21 cellular contexts compared by ENCODE assay signal in genomic region chr20:57431539-57431835, GRCh38.
"Had no signal": no experiment of that assay in that cellular context is flagged by ENCODE, and none has a peak within 500 bp of the region (broad histone marks: within the 10 kb centered on the region; RNA-seq: fewer than 3 reads in every experiment).

No MANE protein-coding gene starts in this region.

- H3K4me3 Mint-ChIP-seq: activated naive CD8-positive, alpha-beta T cell treated with anti-CD3 and anti-CD28 coated beads, Interleukin-2, amount 50 U/mL, for 24 hours; nephron had no signal

- H3K9me3 ChIP-seq: ascending aorta, breast epithelium, prostate gland, tibial nerve, uterus had no signal

- H3K27ac ChIP-seq: ascending aorta, breast epithelium, epithelial cell of prostate, prostate gland, tibial nerve, uterus had no signal

- H3K36me3 ChIP-seq: ascending aorta, breast epithelium, prostate gland, tibial nerve, uterus had no signal

- H3K27ac Mint-ChIP-seq: activated T-cell treated with anti-CD3 and anti-CD28 coated beads, Interleukin-2, amount 50 U/mL, for 72 hours; nephron had no signal

- H3K4me1 ChIP-seq: breast epithelium, prostate gland, uterus had no signal

- H3K27me3 Mint-ChIP-seq: activated naive CD8-positive, alpha-beta T cell treated with anti-CD3 and anti-CD28 coated beads, Interleukin-2, amount 50 U/mL, for 24 hours had no signal

- H3K27me3 ChIP-seq: ascending aorta, breast epithelium, tibial nerve, uterus had no signal

- DNase-seq: activated CD4-positive, alpha-beta T cell treated with anti-CD3 and anti-CD28 coated beads, Interleukin-2, amount 50 U/mL, for 4 hours; activated CD4-positive, CD25-positive, alpha-beta regulatory T cell; activated CD8-positive, alpha-beta memory T cell treated with anti-CD3 and anti-CD28 coated beads, Interleukin-2, amount 50 U/mL, for 48 hours; activated gamma-delta T cell treated with Interleukin-2 at 50 U/mL for 16 hours; activated naive CD8-positive, alpha-beta T cell treated with anti-CD3 and anti-CD28 coated beads, Interleukin-2, amount 50 U/mL, for 24 hours; activated T-cell treated with anti-CD3 and anti-CD28 coated beads, Interleukin-2, amount 50 U/mL, for 72 hours; small intestine; stimulated activated CD4-positive, alpha-beta T cell treated with anti-CD3 and anti-CD28 coated beads, Interleukin-4, amount 100 ng/mL, for 4 hours; stimulated activated CD8-positive, alpha-beta memory T cell treated with anti-CD3 and anti-CD28 coated beads, Interleukin-4, amount 100 ng/mL, for 48 hours; stimulated activated naive CD4-positive, alpha-beta T cell treated with Interleukin-2 at 50 U/mL for 16 hours; substantia nigra; uterus had no signal

- ATAC-seq: activated naive CD8-positive, alpha-beta T cell treated with anti-CD3 and anti-CD28 coated beads, Interleukin-2, amount 50 U/mL, for 24 hours; activated T-cell treated with anti-CD3 and anti-CD28 coated beads, Interleukin-2, amount 50 U/mL, for 72 hours; right cardiac atrium had no signal

- H3K9me3 Mint-ChIP-seq: activated naive CD8-positive, alpha-beta T cell treated with anti-CD3 and anti-CD28 coated beads, Interleukin-2, amount 50 U/mL, for 24 hours; activated T-cell treated with anti-CD3 and anti-CD28 coated beads, Interleukin-2, amount 50 U/mL, for 72 hours had no signal

- FAIRE-seq: frontal cortex, islet of Langerhans, small intestine had no signal

- H3K4me3 ChIP-seq: ascending aorta, breast epithelium, prostate gland, tibial nerve, uterus had no signal
